Comparison of ENCODE assay signal across 1 cellular context in genomic region chr15:64247906-64248541, GRCh38.
TF ChIP-seq lines count a peak whose summit lies in the region.

No MANE protein-coding gene starts in this region.

TF ChIP-seq in GM12878, 131 proteins besides CTCF, POLR2A, EP300 and RAD21 (continued from another document):
- TF ChIP-seq ZBTB40 (IDR thresholded peaks at IDR 0.05; ENCODE audit: borderline replicate concordance) (peak; percentile 26; the same call in 1 of the 2 replicates), TARDBP (IDR thresholded peaks at IDR 0.05; ENCODE audit: borderline replicate concordance) (no peak), JUNB (IDR thresholded peaks at IDR 0.05) (peak; percentile 46), ATF2 (IDR thresholded peaks at IDR 0.05; ENCODE audit: low read length) (peak; percentile 67; the same call in 1 of the 2 replicates), PAX8 (IDR thresholded peaks at IDR 0.05) (peak; percentile 71), PBX3 (IDR thresholded peaks at IDR 0.05; ENCODE audit: insufficient replicate concordance, low read depth, low read length) (peak; percentile 68), CHD1 (IDR thresholded peaks at IDR 0.05; ENCODE audit: low read depth, low read length) (no peak), TCF3 (IDR thresholded peaks at IDR 0.05; ENCODE audit: borderline replicate concordance, insufficient read depth, low read depth, low read length) (peak; percentile 61; the same call in 1 of the 2 replicates), RELA (IDR thresholded peaks at IDR 0.05; ENCODE audit: borderline replicate concordance, partially characterized antibody) (no peak), RUNX3 (IDR thresholded peaks at IDR 0.05; ENCODE audit: low read length) (peak; percentile 60), ZBTB11 (CRISPR knock-in tag; IDR thresholded peaks at IDR 0.05) (no peak), MTA2 (IDR thresholded peaks at IDR 0.05; ENCODE audit: low read depth) (peak; percentile 99), MEF2B (IDR thresholded peaks at IDR 0.05; ENCODE audit: partially characterized antibody, poor library complexity, severe bottlenecking) (peak; percentile 45), NFYA (IDR thresholded peaks at IDR 0.05; ENCODE audit: borderline replicate concordance, low read depth, low read length) (no peak), MXI1 (IDR thresholded peaks at IDR 0.05; ENCODE audit: low read depth, low read length) (peak; percentile 82; the same call in 1 of the 2 replicates), FOXM1 (IDR thresholded peaks at IDR 0.05; ENCODE audit: low read depth, low read length) (0 out of 2 replicates have a peak, but pooled peaks have one; percentile 28), PKNOX1 (IDR thresholded peaks at IDR 0.05) (peak; percentile 94), BACH1 (IDR thresholded peaks at IDR 0.05; ENCODE audit: borderline replicate concordance) (peak; percentile 84; the same call in 1 of the 2 replicates), RELB (IDR thresholded peaks at IDR 0.05; ENCODE audit: low read depth) (peak; percentile 65; the same call in 1 of the 2 replicates), ZNF24 (IDR thresholded peaks at IDR 0.05) (peak; percentile 49; the same call in 1 of the 2 replicates), RAD51 (IDR thresholded peaks at IDR 0.05) (no peak), NR2F1 (conservative IDR thresholded peaks at IDR 0.05) (peak; percentile 50), JUND (IDR thresholded peaks at IDR 0.05; ENCODE audit: low read depth, low read length) (peak; percentile 89), CHD2 (IDR thresholded peaks at IDR 0.05; ENCODE audit: borderline replicate concordance, low read depth, low read length) (peak; percentile 82; the same call in 1 of the 2 replicates), ZNF384 (IDR thresholded peaks at IDR 0.05; ENCODE audit: borderline replicate concordance, low read depth, low read length) (peak; percentile 65; the same call in 1 of the 2 replicates), NRF1 (conservative IDR thresholded peaks at IDR 0.05; ENCODE audit: low read depth, low read length) (0 out of 2 replicates have a peak, but pooled peaks have one; percentile 28), BMI1 (IDR thresholded peaks at IDR 0.05; ENCODE audit: borderline replicate concordance) (peak; percentile 87), BHLHE40 (IDR thresholded peaks at IDR 0.05; ENCODE audit: borderline replicate concordance in 1 of 2, low read depth in 2 of 2, low read length in 1 of 2) (peak; percentile 57 to 62; a peak in 3 of 4 replicates), YY1 (IDR thresholded peaks at IDR 0.05; ENCODE audit: low read depth, low read length) (no peak), STAT3 (IDR thresholded peaks at IDR 0.05; ENCODE audit: low read depth, low read length) (peak; percentile 82; the same call in 1 of the 2 replicates), SKIL (IDR thresholded peaks at IDR 0.05; ENCODE audit: low read depth, poor library complexity, severe bottlenecking) (peak; percentile 79), SP1 (IDR thresholded peaks at IDR 0.05; ENCODE audit: low read depth, low read length) (peak; percentile 23), IKZF1 (conservative IDR thresholded peaks at IDR 0.05) (peak; percentile 68; the same call in 1 of the 2 replicates), ZSCAN29 (IDR thresholded peaks at IDR 0.05) (no peak), DPF2 (IDR thresholded peaks at IDR 0.05) (peak; percentile 91), IRF4 (IDR thresholded peaks at IDR 0.05; ENCODE audit: low read depth, low read length) (peak; percentile 75)
